Comparison of ENCODE assay signal across 8 cellular contexts in genomic region chr1:51729156-51729823, GRCh38.
DNase-seq lines count a peak whose midpoint lies in the region; ATAC-seq, FAIRE-seq and TF ChIP-seq lines count a peak whose summit lies in the region.

No MANE protein-coding gene starts in this region.

- TF ChIP-seq CTCF in endothelial cell of umbilical vein (IDR thresholded peaks at IDR 0.05; ENCODE audit: extremely low read depth in 1 of 2, insufficient read depth in 1 of 2, low read depth in 1 of 2, low read length in 2 of 2), result no peak

- ATAC-seq in GM21360 (IDR thresholded peaks at IDR 0.05; ENCODE audit: unreplicated experiment), result peak; percentile 89

- peak overlapping the region; percentile 89 to 97 (median 94) for H3K4me3 ChIP-seq in endothelial cell of umbilical vein (replicated peaks in 1 of 3; ENCODE audit: insufficient read depth in 1 of 3, low read depth in 1 of 3, low read length in 3 of 3)

- no peaks in the 10 kb centered on the region for H4K20me1 ChIP-seq in endothelial cell of umbilical vein (replicated peaks; ENCODE audit: control insufficient read depth, extremely low read depth, insufficient read depth, low read length)

- H3K36me3 ChIP-seq in endothelial cell of umbilical vein (ENCODE audit: control insufficient read depth in 2 of 2, extremely low read depth in 1 of 2, insufficient read depth in 2 of 2, low read length in 2 of 2), result no peaks in the 10 kb centered on the region

- peak overlapping the region; percentile 92 for H2AFZ ChIP-seq in endothelial cell of umbilical vein (ENCODE audit: low read depth, low read length)

- intact Hi-C loops in endothelial cell of umbilical vein (cut with micrococcal nuclease), result loop anchor here (1.0 to 5.0 kb wide), 3 partner anchors 40 to 102 kb away; no protein-coding TSS in a partner anchor

- H3K9me1 ChIP-seq in endothelial cell of umbilical vein (replicated peaks; ENCODE audit: control insufficient read depth, extremely low read depth, insufficient read depth, low read length), result no peaks in the 10 kb centered on the region

- no peak for TF ChIP-seq POLR2A in endothelial cell of umbilical vein (IDR thresholded peaks at IDR 0.05; ENCODE audit: low read depth, low read length)

- FAIRE-seq in endothelial cell of umbilical vein (lab: Jason Lieb, UNC), result peak; percentile 71

- dilution Hi-C loops in endothelial cell of umbilical vein (cut with MboI; ENCODE audit: extremely low pct_ligation_motif_present, low sequenced_read_pairs), result no loop called here

- CTCF ChIA-PET in endothelial cell of umbilical vein (lab: Charles Lee), result interaction anchor here (0.6 to 1.5 kb wide), 6 partner anchors 10 to 194 kb away, joined by 3 to 5 read pairs (median 4); no protein-coding TSS in a partner anchor

- H3K9ac ChIP-seq in endothelial cell of umbilical vein (replicated peaks; ENCODE audit: extremely low read depth, insufficient read depth, low read length), result peak overlapping the region; percentile 73

- DNase-seq in COLO829 (ENCODE audit: low spot score) (peak; percentile 87), HS-5 (ENCODE audit: low read depth) (peak; percentile 65), NK-92 (lab: John Stamatoyannopoulos, UW; ENCODE audit: unreplicated experiment) (peak; percentile 62), endothelial cell of umbilical vein (ENCODE audit: low read depth, low spot score) (peak; percentile 92), midbrain (lab: John Stamatoyannopoulos, UW) (peak; percentile 50)
- DNase-seq in activated CD8-positive, alpha-beta memory T cell treated with anti-CD3 and anti-CD28 coated beads, Interleukin-2, amount 50 U/mL, for 1 hour (ENCODE audit: extremely low read depth), result peak; percentile 87
- peak; percentile 84 to 85 for DNase-seq in stimulated activated CD8-positive, alpha-beta memory T cell treated with anti-CD3 and anti-CD28 coated beads, Interleukin-15, amount 100 ng/mL, for 4 hours (ENCODE audit: low read depth in 2 of 2)

- H3K4me1 ChIP-seq in endothelial cell of umbilical vein (ENCODE audit: control insufficient read depth, extremely low read depth, insufficient read depth, low read length), result peaks cover 16% of the 10 kb centered on the region

- POLR2A ChIA-PET in endothelial cell of umbilical vein (lab: Charles Lee), result interaction anchor here (0.7 kb wide), 2 partner anchors 165 to 208 kb away, joined by 6 to 9 read pairs; no protein-coding TSS in a partner anchor

- BruUV-seq in endothelial cell of umbilical vein (replicated peaks; lab: Mats Ljungman, UMichigan), result TSS peak; percentile 92

- H3K79me2 ChIP-seq in endothelial cell of umbilical vein (ENCODE audit: control insufficient read depth, insufficient read depth, low read length), result peaks cover 28% of the 10 kb centered on the region

- H3K4me2 ChIP-seq in endothelial cell of umbilical vein (ENCODE audit: insufficient read depth, low read length), result peak overlapping the region; percentile 93

- no peaks in the 10 kb centered on the region for H3K9me3 ChIP-seq in endothelial cell of umbilical vein (replicated peaks; ENCODE audit: control insufficient read depth, insufficient read depth, low read length)

- H3K27ac ChIP-seq in endothelial cell of umbilical vein (ENCODE audit: insufficient read depth, low read depth, low read length), result peak overlapping the region; percentile 66

- no peaks in the 10 kb centered on the region for H3K27me3 ChIP-seq in endothelial cell of umbilical vein (ENCODE audit: control insufficient read depth in 2 of 2, insufficient read depth in 2 of 2, low read length in 2 of 2)

TF ChIP-seq in endothelial cell of umbilical vein, 7 proteins besides CTCF, POLR2A, EP300 and RAD21:
- no peak for TF ChIP-seq JUN (IDR thresholded peaks at IDR 0.05; ENCODE audit: borderline replicate concordance, insufficient read depth, insufficient read length, low read depth)

Comparison
In these comparisons a context has a peak if more than half of its experiments do, and no peak if none do; other contexts are left out.
1. Peak in every context shown above with its lines: DNase-seq, ATAC-seq, H3K4me3 ChIP-seq and H3K27ac ChIP-seq.